In genomic region chr12:68614772-68615171, GRCh38 we compare ENCODE assay signal across 11 cellular contexts. TPM values are rescaled to one million over a fixed set of nuclear protein-coding genes. Genes with fewer than 3 reads are reported as not detected.
DNase-seq lines count a peak whose midpoint lies in the region; ATAC-seq, FAIRE-seq and TF ChIP-seq lines count a peak whose summit lies in the region.
"Had no signal": no experiment of that assay in that cellular context is flagged by ENCODE, and none has a peak within 500 bp of the region (broad histone marks: within the 10 kb centered on the region; RNA-seq: fewer than 3 reads in every experiment).

No MANE protein-coding gene starts in this region.

- WGBS in HepG2 (ENCODE audit: low lambda C conversion rate), result 44% methylated on average over 2 of the region's 2 CpGs

- no TSS peak for BruUV-seq in HepG2 (replicated peaks; lab: Mats Ljungman, UMichigan)

- H3K27ac ChIP-seq in HepG2 (ENCODE audit: extremely low read length, insufficient read depth, low read length) (no peak overlapping the region), stomach smooth muscle (ENCODE audit: low read length) (no peak overlapping the region)

- TF ChIP-seq EP300 in HepG2 (IDR thresholded peaks at IDR 0.05; ENCODE audit: low read depth in 2 of 2, low read length in 2 of 2) (no peak), HepG2 (CRISPR knock-in tag; IDR thresholded peaks at IDR 0.05; ENCODE audit: borderline replicate concordance) (no peak)

- peaks cover 84% of the 10 kb centered on the region for H3K79me2 ChIP-seq in HepG2 (ENCODE audit: insufficient read depth, low read length)

- no peak for TF ChIP-seq POLR2A in HepG2 (IDR thresholded peaks at IDR 0.05; ENCODE audit: insufficient read depth in 1 of 2, low read depth in 2 of 2, low read length in 2 of 2)

- CTCF ChIA-PET in activated CD8-positive, alpha-beta T cell treated with anti-CD3 and anti-CD28 coated beads, Interleukin-2, amount 10 ng/mL, durations not matched to agents 7 days and 5 days (lab: Charles Lee), result interaction anchor here (1.0 to 3.0 kb wide), 3 partner anchors 21 to 257 kb away, joined by 4 to 18 read pairs (median 6); no protein-coding TSS in a partner anchor
- CTCF ChIA-PET in HepG2 (lab: Yijun Ruan, JAX; ENCODE audit: low intra/inter-chr PET ratio, low total read pairs), result no interaction called here

- peak overlapping the region; percentile 2 to 11 (median 2); a peak in 2 of 6 replicates for H3K4me3 ChIP-seq in HepG2 (replicated peaks in 1 of 3; ENCODE audit: insufficient read depth in 1 of 3, low read depth in 2 of 3, low read length in 3 of 3)
- H3K4me3 ChIP-seq in stomach smooth muscle (ENCODE audit: low read length in 2 of 2), result peak overlapping the region; percentile 0 to 50

- no peak overlapping the region for H3K9ac ChIP-seq in HepG2 (ENCODE audit: insufficient read depth, low read depth, low read length)
- H3K9ac ChIP-seq in stomach smooth muscle (ENCODE audit: low read length in 2 of 2), result peak overlapping the region in 1 of 2 donors; percentile 42

- FAIRE-seq in HepG2 (lab: Jason Lieb, UNC), result no peak

- peak overlapping the region; percentile 99 to 100 for H3K4me3 Mint-ChIP-seq in activated T-cell treated with anti-CD3 and anti-CD28 coated beads, Interleukin-2, amount 50 U/mL, for 72 hours
- peak overlapping the region; percentile 96 for H3K4me3 Mint-ChIP-seq in activated CD8-positive, alpha-beta T cell treated with anti-CD3 and anti-CD28 coated beads, Interleukin-2, amount 10 ng/mL, durations not matched to agents 7 days and 5 days

- in situ Hi-C loops in HepG2 (cut with HindIII; ENCODE audit: extremely low pct_ligation_motif_present, low pct_unique_long_range_greater_than_20kb), result no loop called here

- no peak overlapping the region for H2AFZ ChIP-seq in HepG2 (ENCODE audit: low read length)

- DNase-seq in activated T-cell treated with anti-CD3 and anti-CD28 coated beads, Interleukin-2, amount 50 U/mL, for 72 hours, result no peak
- no peak for DNase-seq in activated T-cell treated with anti-CD3 and anti-CD28 coated beads, Interleukin-2, amount 50 U/mL, for 1 hour
- no peak for DNase-seq in activated CD8-positive, alpha-beta T cell treated with anti-CD3 and anti-CD28 coated beads, Interleukin-2, amount 10 ng/mL, durations not matched to agents 7 days and 5 days
- DNase-seq in HepG2 (ENCODE audit: low spot score) (no peak), NCI-H2081 (lab: John Stamatoyannopoulos, UW) (no peak), NCI-H1092 (lab: John Stamatoyannopoulos, UW) (no peak)
- DNase-seq: activated CD8-positive, alpha-beta memory T cell treated with anti-CD3 and anti-CD28 coated beads, Interleukin-2, amount 50 U/mL, for 4 hours; dermis blood vessel endothelial cell; SIG-M5 had no signal

- peaks cover 50% of the 10 kb centered on the region for H3K4me1 ChIP-seq in HepG2 (ENCODE audit: insufficient read depth, low read length)
- H3K4me1 ChIP-seq in stomach smooth muscle (ENCODE audit: control insufficient read depth, insufficient read depth, low read length), result peaks cover 14% of the 10 kb centered on the region

- peaks cover 24 to 33% of the 10 kb centered on the region in 2 donors for H3K36me3 Mint-ChIP-seq in activated T-cell treated with anti-CD3 and anti-CD28 coated beads, Interleukin-2, amount 50 U/mL, for 72 hours (ENCODE audit: insufficient read depth in 2 of 2)
- peaks cover 69% of the 10 kb centered on the region for H3K36me3 Mint-ChIP-seq in activated CD8-positive, alpha-beta T cell treated with anti-CD3 and anti-CD28 coated beads, Interleukin-2, amount 10 ng/mL, durations not matched to agents 7 days and 5 days (ENCODE audit: low read depth)

- no peaks in the 10 kb centered on the region; a peak in 1 of 5 replicates for H3K36me3 ChIP-seq in HepG2 (replicated peaks in 1 of 2; ENCODE audit: control insufficient read depth in 1 of 2, insufficient read depth in 2 of 2, low read length in 2 of 2)
- no peaks in the 10 kb centered on the region for H3K36me3 ChIP-seq in stomach smooth muscle (ENCODE audit: control insufficient read depth in 2 of 2, insufficient read depth in 2 of 2, low read length in 2 of 2)

- peak overlapping the region; percentile 80 for H3K4me2 ChIP-seq in HepG2 (ENCODE audit: low read depth, low read length)

- ATAC-seq in activated T-cell treated with anti-CD3 and anti-CD28 coated beads, Interleukin-2, amount 50 U/mL, for 72 hours (replicated peaks in 1 of 2), result no peak
- no peak for ATAC-seq in activated CD8-positive, alpha-beta T cell treated with anti-CD3 and anti-CD28 coated beads, Interleukin-2, amount 10 ng/mL, durations not matched to agents 7 days and 5 days
- ATAC-seq in HepG2 (no peak), HG02885 (IDR thresholded peaks at IDR 0.05; ENCODE audit: poor library complexity, unreplicated experiment) (no peak)

- H3K27ac Mint-ChIP-seq in activated T-cell treated with anti-CD3 and anti-CD28 coated beads, Interleukin-2, amount 50 U/mL, for 72 hours, result peak overlapping the region; percentile 99
- peak overlapping the region; percentile 81 for H3K27ac Mint-ChIP-seq in activated CD8-positive, alpha-beta T cell treated with anti-CD3 and anti-CD28 coated beads, Interleukin-2, amount 10 ng/mL, durations not matched to agents 7 days and 5 days

- POLR2A ChIA-PET in activated CD8-positive, alpha-beta T cell treated with anti-CD3 and anti-CD28 coated beads, Interleukin-2, amount 10 ng/mL, durations not matched to agents 7 days and 5 days (lab: Charles Lee), result interaction anchor here (1.9 to 2.5 kb wide), 2 partner anchors 76 to 240 kb away, joined by 5 read pairs; no protein-coding TSS in a partner anchor
- POLR2A ChIA-PET in HepG2 (lab: Yijun Ruan, JAX), result no interaction called here

- H3K9me3 ChIP-seq in HepG2 (ENCODE audit: low read length), result no peaks in the 10 kb centered on the region
- no peaks in the 10 kb centered on the region for H3K9me3 ChIP-seq in stomach smooth muscle (ENCODE audit: control insufficient read depth in 2 of 2, low read length in 2 of 2)

- H3K27me3 ChIP-seq in HepG2 (ENCODE audit: control insufficient read depth in 1 of 2, insufficient read depth in 2 of 2, low read length in 2 of 2) (no peaks in the 10 kb centered on the region; a peak in 1 of 5 replicates), stomach smooth muscle (ENCODE audit: control insufficient read depth in 1 of 2, insufficient read depth in 2 of 2, low read length in 2 of 2) (no peaks in the 10 kb centered on the region)

- H3K27me3 Mint-ChIP-seq in activated T-cell treated with anti-CD3 and anti-CD28 coated beads, Interleukin-2, amount 50 U/mL, for 72 hours (ENCODE audit: low read depth), result no peaks in the 10 kb centered on the region
- no peaks in the 10 kb centered on the region for H3K27me3 Mint-ChIP-seq in activated CD8-positive, alpha-beta T cell treated with anti-CD3 and anti-CD28 coated beads, Interleukin-2, amount 10 ng/mL, durations not matched to agents 7 days and 5 days (ENCODE audit: low read depth)

- intact Hi-C loops in HepG2 (cut with micrococcal nuclease; ENCODE audit: unreplicated experiment), result loop anchor here (5.0 kb wide), 2 partner anchors 193 to 272 kb away; partner anchors contain the start of gene MDM2

- no peak for TF ChIP-seq CTCF in HepG2 (CRISPR knock-in tag; IDR thresholded peaks at IDR 0.05)

- no peaks in the 10 kb centered on the region for H3K9me3 Mint-ChIP-seq in activated T-cell treated with anti-CD3 and anti-CD28 coated beads, Interleukin-2, amount 50 U/mL, for 72 hours
- H3K9me3 Mint-ChIP-seq in activated CD8-positive, alpha-beta T cell treated with anti-CD3 and anti-CD28 coated beads, Interleukin-2, amount 10 ng/mL, durations not matched to agents 7 days and 5 days (ENCODE audit: insufficient read depth), result peaks cover 4% of the 10 kb centered on the region

- no peak for TF ChIP-seq RAD21 in HepG2 (CRISPR knock-in tag; IDR thresholded peaks at IDR 0.05)

- H3K4me1 Mint-ChIP-seq in activated T-cell treated with anti-CD3 and anti-CD28 coated beads, Interleukin-2, amount 50 U/mL, for 72 hours (ENCODE audit: low read depth), result peaks cover 84% of the 10 kb centered on the region
- peaks cover 60% of the 10 kb centered on the region for H3K4me1 Mint-ChIP-seq in activated CD8-positive, alpha-beta T cell treated with anti-CD3 and anti-CD28 coated beads, Interleukin-2, amount 10 ng/mL, durations not matched to agents 7 days and 5 days (ENCODE audit: low read depth)

- peaks cover 53% of the 10 kb centered on the region for H4K20me1 ChIP-seq in HepG2 (ENCODE audit: insufficient read depth, low read length)

TF ChIP-seq in HepG2, 621 proteins besides CTCF, POLR2A, EP300 and RAD21 (continues in another document):
- 0 out of 2 replicates have a peak, but pooled peaks have one; percentile 25 for TF ChIP-seq NCOR1 (IDR thresholded peaks at IDR 0.05; ENCODE audit: borderline replicate concordance, low read length)
- no peak for TF ChIP-seq KLF13 (CRISPR knock-in tag; IDR thresholded peaks at IDR 0.05)

RNA-seq across cellular contexts. Expression of gene RAP1B, which starts 4.1 kb away (rescaled TPM):
- 100 to 1,000 TPM; 162 to 209 TPM for total RNA-seq in activated T-cell treated with anti-CD3 and anti-CD28 coated beads, Interleukin-2, amount 50 U/mL, for 72 hours
- 100 to 1,000 TPM; 256 to 268 TPM for total RNA-seq in activated CD8-positive, alpha-beta T cell treated with anti-CD3 and anti-CD28 coated beads, Interleukin-2, amount 10 ng/mL, durations not matched to agents 7 days and 5 days
- 92.7 and 129 TPM in 2 replicates for total RNA-seq in HepG2 (2016; rRNA removed; fragmentation: Illumina TruSeq; extraction: Trizol)
- total RNA-seq in HepG2 (2016; cell fraction: cytosol; rRNA removed; fragmentation: Illumina TruSeq; extraction: Trizol; ENCODE audit: low read depth), result 42.6 and 48.0 TPM in 2 replicates
- total RNA-seq in HepG2 (2016; cell fraction: insoluble cytoplasmic fraction; rRNA removed; fragmentation: Illumina TruSeq; extraction: Trizol), result 87.1 and 128 TPM in 2 replicates
- total RNA-seq in HepG2 (2016; cell fraction: membrane; rRNA removed; fragmentation: Illumina TruSeq; extraction: Trizol), result 96.4 and 97.6 TPM in 2 replicates
- 44.6 and 47.4 TPM in 2 replicates for total RNA-seq in HepG2 (2016; cell fraction: nucleus; rRNA removed; fragmentation: Illumina TruSeq; extraction: Trizol)
- polyA plus RNA-seq in HepG2 (2011; rRNA removed), result 56.6 and 71.1 TPM in 2 replicates
- 39.2 and 62.2 TPM in 2 replicates for polyA plus RNA-seq in HepG2 (2011; cell fraction: cytosol; rRNA removed)
- 17.4 and 23.5 TPM in 2 replicates for polyA plus RNA-seq in HepG2 (2011; cell fraction: nucleus; rRNA removed)
- polyA plus RNA-seq in HepG2 (2012), result 73.2 and 76.4 TPM in 2 replicates
- polyA plus RNA-seq in HepG2 (2016; cell fraction: cytosol; fragmentation: Illumina TruSeq; extraction: Trizol; ENCODE audit: low read depth), result 45.2 and 58.6 TPM in 2 replicates
- polyA plus RNA-seq in HepG2 (2016; cell fraction: insoluble cytoplasmic fraction; fragmentation: Illumina TruSeq; extraction: Trizol; ENCODE audit: low read depth), result 158 and 166 TPM in 2 replicates
- polyA plus RNA-seq in HepG2 (2016; cell fraction: membrane; fragmentation: Illumina TruSeq; extraction: Trizol; ENCODE audit: low read depth), result 84.2 and 93.1 TPM in 2 replicates
- 80.7 and 83.5 TPM in 2 replicates for polyA plus RNA-seq in HepG2 (2016; cell fraction: nucleus; fragmentation: Illumina TruSeq; extraction: Trizol; ENCODE audit: insufficient read depth, low read depth)
- polyA minus RNA-seq in HepG2 (2011; rRNA and poly(A)+ RNA removed; ENCODE audit: low replicate concordance), result 19.4 and 29.7 TPM in 2 replicates
- polyA minus RNA-seq in HepG2 (2011; cell fraction: cytosol; rRNA and poly(A)+ RNA removed), result 45.2 and 50.6 TPM in 2 replicates
- polyA minus RNA-seq in HepG2 (2011; cell fraction: nucleus; rRNA and poly(A)+ RNA removed), result 43.8 and 54.3 TPM in 2 replicates
